ENCODE assay signal across 33 cellular contexts in the genomic region with DNA sequence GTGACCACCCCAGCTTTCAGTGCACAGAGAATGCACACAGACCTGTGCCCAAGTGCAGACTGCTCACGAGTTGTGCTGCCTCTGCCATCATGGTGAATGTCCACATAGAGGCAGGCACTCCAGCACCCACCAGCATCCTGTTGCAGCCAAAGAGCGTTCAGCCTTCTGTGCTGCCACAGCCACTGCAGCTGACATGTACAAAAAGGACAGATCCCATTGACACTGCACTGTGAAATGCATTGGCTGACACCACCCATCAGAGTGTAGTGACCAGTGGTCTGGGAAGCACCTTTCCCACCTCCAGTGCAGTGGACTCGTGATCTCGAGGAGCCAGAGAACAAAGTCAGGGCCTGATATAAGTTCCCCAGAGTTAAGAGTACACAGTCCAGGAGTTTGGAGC.
DNase-seq lines count a peak whose midpoint lies in the region; TF ChIP-seq lines count a peak whose summit lies in the region.
"Had no signal": no experiment of that assay in that cellular context is flagged by ENCODE, and none has a peak within 500 bp of the region (broad histone marks: within the 10 kb centered on the region; RNA-seq: fewer than 3 reads in every experiment).

No MANE protein-coding gene starts in this region.

- H4K91ac ChIP-seq in neuronal stem cell (ENCODE audit: low read depth, low read length, poor library complexity), result peak overlapping the region; percentile 26

- H2BK5ac ChIP-seq in neuronal stem cell (ENCODE audit: low read length), result no peak overlapping the region

- H3K79me1 ChIP-seq in neuronal stem cell (ENCODE audit: low read depth, low read length), result peaks cover 2% of the 10 kb centered on the region

- no peaks in the 10 kb centered on the region for H3K4me1 Mint-ChIP-seq in activated naive CD8-positive, alpha-beta T cell (ENCODE audit: low read depth)
- no peaks in the 10 kb centered on the region for H3K4me1 Mint-ChIP-seq in activated naive CD8-positive, alpha-beta T cell treated with anti-CD3 and anti-CD28 coated beads for 36 hours
- H3K4me1 Mint-ChIP-seq: B cell; CD14-positive monocyte; CD4-positive, alpha-beta memory T cell; CD4-positive, CD25-positive, alpha-beta regulatory T cell; CD8-positive, alpha-beta memory T cell had no signal

- no peak overlapping the region for H3K4ac ChIP-seq in neuronal stem cell (ENCODE audit: low read length)

- DNase-seq in activated naive CD8-positive, alpha-beta T cell treated with anti-CD3 and anti-CD28 coated beads for 36 hours, result no peak
- DNase-seq in neuronal stem cell (ENCODE audit: low spot score) (no peak), posterior vena cava (ENCODE audit: low spot score) (peak; percentile 57), tibial artery (no peak), NCI-H187 (lab: John Stamatoyannopoulos, UW) (no peak)
- DNase-seq: 8988T; ACHN; AML-193; BE2C; C1 segment of cervical spinal cord; Caco-2; Calu3; CD4-positive, alpha-beta memory T cell; CD4-positive, alpha-beta T cell; CD4-positive, CD25-positive, alpha-beta regulatory T cell; CD8-positive, alpha-beta memory T cell; CD8-positive, alpha-beta T cell; COR-L47; DMS 273 treated with DMSO at 0.1 percent for 48 hours; DMS153; DMS53; DMS79; DMS79 treated with DMSO at 0.1 percent for 48 hours; DND-41; EL had no signal

- no peaks in the 10 kb centered on the region for H3K27me3 Mint-ChIP-seq in activated naive CD8-positive, alpha-beta T cell
- no peaks in the 10 kb centered on the region for H3K27me3 Mint-ChIP-seq in activated naive CD8-positive, alpha-beta T cell treated with anti-CD3 and anti-CD28 coated beads for 36 hours
- H3K27me3 Mint-ChIP-seq: B cell; CD4-positive, alpha-beta memory T cell; CD4-positive, alpha-beta T cell; CD4-positive, CD25-positive, alpha-beta regulatory T cell had no signal

- H3K4me1 ChIP-seq in neuronal stem cell (ENCODE audit: control insufficient read depth in 2 of 2, insufficient read depth in 1 of 2, low read depth in 1 of 2, low read length in 2 of 2) (no peaks in the 10 kb centered on the region), tibial artery (no peaks in the 10 kb centered on the region)
- H3K4me1 ChIP-seq: A549; BE2C; BLaER1; BLaER1 treated with 17β-estradiol and CSF1 and Interleukin-3, amounts not matched to agents 10 nM and 100 nM; Caco-2 had no signal

- H3K23ac ChIP-seq in neuronal stem cell (ENCODE audit: low read depth, low read length, poor library complexity), result peak overlapping the region; percentile 15

- no peak overlapping the region for H3K9ac ChIP-seq in neuronal stem cell (ENCODE audit: low read depth, low read length, poor library complexity)
- H3K9ac ChIP-seq: BLaER1; BLaER1 treated with 17β-estradiol and CSF1 and Interleukin-3, amounts not matched to agents 10 nM and 100 nM had no signal

- H2BK120ac ChIP-seq in neuronal stem cell (ENCODE audit: low read depth, low read length), result no peak overlapping the region

- no peak overlapping the region for H3K18ac ChIP-seq in neuronal stem cell (ENCODE audit: low read length)

- peaks cover 22% of the 10 kb centered on the region for H3K36me3 Mint-ChIP-seq in activated naive CD8-positive, alpha-beta T cell
- peaks cover 18% of the 10 kb centered on the region for H3K36me3 Mint-ChIP-seq in activated naive CD8-positive, alpha-beta T cell treated with anti-CD3 and anti-CD28 coated beads for 36 hours
- H3K36me3 Mint-ChIP-seq: CD14-positive monocyte; CD4-positive, CD25-positive, alpha-beta regulatory T cell had no signal

- H3K27ac ChIP-seq in neuronal stem cell (replicated peaks; ENCODE audit: low read length) (no peak overlapping the region), tibial artery (no peak overlapping the region)
- H3K27ac ChIP-seq: 22Rv1; A549; BLaER1; BLaER1 treated with 17β-estradiol and CSF1 and Interleukin-3, amounts not matched to agents 10 nM and 100 nM; C4-2B had no signal

- H3K4me3 ChIP-seq in neuronal stem cell (ENCODE audit: low read length in 2 of 2) (peak overlapping the region in 1 of 2 donors; percentile 46), tibial artery (no peak overlapping the region)
- H3K4me3 ChIP-seq: A549; BLaER1; BLaER1 treated with 17β-estradiol and CSF1 and Interleukin-3, amounts not matched to agents 10 nM and 100 nM had no signal

- no peak overlapping the region for H4K8ac ChIP-seq in neuronal stem cell (ENCODE audit: low read depth, low read length)

- no peak overlapping the region for H2BK15ac ChIP-seq in neuronal stem cell (ENCODE audit: low read length)

- WGBS in neuronal stem cell (ENCODE audit: extremely low coverage in 2 of 2, insufficient read length in 2 of 2, insufficient replicate concordance in 1 of 2), 2 donors, result no CpG with 5 or more reads among the region's 4 CpGs

- no peak overlapping the region for H2AK5ac ChIP-seq in neuronal stem cell (ENCODE audit: low read depth, low read length)

- no peak overlapping the region for H2AFZ ChIP-seq in neuronal stem cell (ENCODE audit: low read length)

- H3K27me3 ChIP-seq in neuronal stem cell (ENCODE audit: control insufficient read depth in 3 of 3, insufficient read depth in 3 of 3, low read depth in 1 of 3, low read length in 3 of 3) (no peaks in the 10 kb centered on the region), tibial artery (no peaks in the 10 kb centered on the region)
- H3K27me3 ChIP-seq: BE2C; BLaER1; BLaER1 treated with 17β-estradiol and CSF1 and Interleukin-3, amounts not matched to agents 10 nM and 100 nM had no signal

- H3K9me3 ChIP-seq in neuronal stem cell (replicated peaks in 1 of 2; ENCODE audit: control insufficient read depth in 2 of 2, insufficient read depth in 1 of 2, low read depth in 1 of 2, low read length in 2 of 2) (peaks cover 0 to 9% of the 10 kb centered on the region in 2 donors), tibial artery (peaks cover 2 to 47% (median 42%) of the 10 kb centered on the region in 3 donors)

- TF ChIP-seq CTCF in tibial artery (IDR thresholded peaks at IDR 0.05), result no peak

- peak overlapping the region; percentile 78 for H3K14ac ChIP-seq in neuronal stem cell (ENCODE audit: low read length)

- peak overlapping the region; percentile 13 for H3K27ac Mint-ChIP-seq in activated naive CD8-positive, alpha-beta T cell
- H3K27ac Mint-ChIP-seq in activated naive CD8-positive, alpha-beta T cell treated with anti-CD3 and anti-CD28 coated beads for 36 hours, result no peak overlapping the region
- H3K27ac Mint-ChIP-seq: B cell; CD14-positive monocyte; CD4-positive, alpha-beta memory T cell; CD4-positive, alpha-beta T cell; CD4-positive, CD25-positive, alpha-beta regulatory T cell; CD8-positive, alpha-beta memory T cell; CD8-positive, alpha-beta T cell had no signal

- H3K4me2 ChIP-seq in neuronal stem cell (ENCODE audit: insufficient read depth, low read length, poor library complexity, severe bottlenecking), result no peak overlapping the region
- H3K4me2 ChIP-seq: A549; BLaER1; BLaER1 treated with 17β-estradiol and CSF1 and Interleukin-3, amounts not matched to agents 10 nM and 100 nM had no signal

- H2BK12ac ChIP-seq in neuronal stem cell (ENCODE audit: low read length), result no peak overlapping the region

- H3K4me3 Mint-ChIP-seq in activated naive CD8-positive, alpha-beta T cell, result no peak overlapping the region
- no peak overlapping the region for H3K4me3 Mint-ChIP-seq in activated naive CD8-positive, alpha-beta T cell treated with anti-CD3 and anti-CD28 coated beads for 36 hours
- H3K4me3 Mint-ChIP-seq: B cell; CD14-positive monocyte; CD4-positive, alpha-beta memory T cell; CD4-positive, alpha-beta T cell; CD4-positive, CD25-positive, alpha-beta regulatory T cell; CD8-positive, alpha-beta memory T cell; CD8-positive, alpha-beta T cell had no signal

- H3K36me3 ChIP-seq in neuronal stem cell (replicated peaks in 1 of 2; ENCODE audit: control insufficient read depth in 2 of 2, insufficient read depth in 2 of 2, low read length in 2 of 2) (no peaks in the 10 kb centered on the region), tibial artery (no peaks in the 10 kb centered on the region)
- H3K36me3 ChIP-seq: BE2C; BLaER1; BLaER1 treated with 17β-estradiol and CSF1 and Interleukin-3, amounts not matched to agents 10 nM and 100 nM had no signal

- H3K9me3 Mint-ChIP-seq in activated naive CD8-positive, alpha-beta T cell (ENCODE audit: low read depth), result peaks cover 24% of the 10 kb centered on the region
- H3K9me3 Mint-ChIP-seq in activated naive CD8-positive, alpha-beta T cell treated with anti-CD3 and anti-CD28 coated beads for 36 hours, result peaks cover 47% of the 10 kb centered on the region

- intact Hi-C loops in posterior vena cava (cut with DNase I), result no loop called here
- intact Hi-C loops in tibial artery (cut with DNase I; ENCODE audit: low total_unique reads), result no loop called here
